In the genomic region with DNA sequence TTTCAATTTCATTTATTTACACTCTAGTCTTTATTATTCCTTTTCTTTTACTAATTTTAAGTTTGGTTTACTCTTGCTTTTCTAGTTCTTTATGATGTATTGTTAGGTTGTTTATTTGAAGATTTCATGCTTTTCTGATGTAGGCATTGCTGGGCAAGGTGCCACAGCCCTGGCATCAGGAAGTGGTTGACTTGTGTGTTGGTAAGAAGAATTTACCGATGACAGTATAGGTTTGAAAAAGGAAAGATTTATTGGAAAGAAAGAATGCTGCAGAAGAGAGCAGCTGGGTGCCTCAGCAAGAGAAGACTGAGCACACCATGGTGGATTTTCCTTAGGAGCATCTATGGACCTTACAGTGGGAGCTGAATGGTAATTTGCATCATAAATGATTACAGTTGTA, we compare ENCODE assay signal across 19 cellular contexts.
DNase-seq lines count a peak whose midpoint lies in the region; ATAC-seq lines count a peak whose summit lies in the region.
"Had no signal": no experiment of that assay in that cellular context is flagged by ENCODE, and none has a peak within 500 bp of the region (broad histone marks: within the 10 kb centered on the region; RNA-seq: fewer than 3 reads in every experiment).

No MANE protein-coding gene starts in this region.

- no peaks in the 10 kb centered on the region for H3K27me3 Mint-ChIP-seq in activated CD4-positive, alpha-beta T cell treated with anti-CD3 and anti-CD28 coated beads, Interleukin-2, amount 10 ng/mL, durations not matched to agents 7 days and 5 days
- H3K27me3 Mint-ChIP-seq in CD4-positive, CD25-positive, alpha-beta regulatory T cell = no peaks in the 10 kb centered on the region
- H3K27me3 Mint-ChIP-seq in T-helper 1 cell treated with Interleukin-12 subunit alpha and Interleukin-12 subunit beta and Interleukin-4 antibody, amounts not matched to agents 30 μg/mL and 1 μg/mL, for 36 hours (ENCODE audit: low read depth) = no peaks in the 10 kb centered on the region
- no peaks in the 10 kb centered on the region for H3K27me3 Mint-ChIP-seq in activated naive CD8-positive, alpha-beta T cell treated with anti-CD3 and anti-CD28 coated beads, Interleukin-2, amount 50 U/mL, for 24 hours
- H3K27me3 Mint-ChIP-seq: B cell had no signal

- peaks cover 6% of the 10 kb centered on the region for H3K9me3 Mint-ChIP-seq in activated CD4-positive, alpha-beta T cell treated with anti-CD3 and anti-CD28 coated beads, Interleukin-2, amount 10 ng/mL, durations not matched to agents 7 days and 5 days
- H3K9me3 Mint-ChIP-seq in CD4-positive, CD25-positive, alpha-beta regulatory T cell = peaks cover 0 to 3% (median 0%) of the 10 kb centered on the region in 7 donors
- peaks cover 8% of the 10 kb centered on the region for H3K9me3 Mint-ChIP-seq in T-helper 1 cell treated with Interleukin-12 subunit alpha and Interleukin-12 subunit beta and Interleukin-4 antibody, amounts not matched to agents 30 μg/mL and 1 μg/mL, for 36 hours
- no peaks in the 10 kb centered on the region for H3K9me3 Mint-ChIP-seq in activated naive CD8-positive, alpha-beta T cell treated with anti-CD3 and anti-CD28 coated beads, Interleukin-2, amount 50 U/mL, for 24 hours

- H3K4me3 ChIP-seq in CD4-positive, CD25-positive, alpha-beta regulatory T cell (ENCODE audit: low read depth, low read length) = peak overlapping the region; percentile 51
- H3K4me3 ChIP-seq: heart right ventricle, upper lobe of right lung had no signal

- H3K36me3 ChIP-seq in CD4-positive, CD25-positive, alpha-beta regulatory T cell (ENCODE audit: control insufficient read depth, insufficient read depth, low read length) = no peaks in the 10 kb centered on the region
- H3K36me3 ChIP-seq: heart right ventricle, upper lobe of right lung had no signal

- peak overlapping the region; percentile 25 for H3K27ac ChIP-seq in CD4-positive, CD25-positive, alpha-beta regulatory T cell (ENCODE audit: insufficient read depth, low read length, poor library complexity, severe bottlenecking)
- H3K27ac ChIP-seq: heart right ventricle, upper lobe of right lung had no signal

- peaks cover 15% of the 10 kb centered on the region for H3K4me1 ChIP-seq in CD4-positive, CD25-positive, alpha-beta regulatory T cell (ENCODE audit: control insufficient read depth, insufficient read depth, low read length, poor library complexity, severe bottlenecking)
- H3K4me1 ChIP-seq: heart right ventricle, upper lobe of right lung had no signal

- peak; percentile 16 for DNase-seq in activated CD4-positive, alpha-beta T cell treated with anti-CD3 and anti-CD28 coated beads, Interleukin-2, amount 10 ng/mL, durations not matched to agents 7 days and 5 days
- no peak for DNase-seq in activated CD4-positive, alpha-beta T cell treated with anti-CD3 and anti-CD28 coated beads for 1 hour
- peak in 2 of 3 donors; percentile 32 to 59 for DNase-seq in CD4-positive, CD25-positive, alpha-beta regulatory T cell
- DNase-seq in activated naive CD8-positive, alpha-beta T cell treated with anti-CD3 and anti-CD28 coated beads, Interleukin-2, amount 50 U/mL, for 24 hours = no peak
- DNase-seq in NCI-H1417 (lab: John Stamatoyannopoulos, UW) = no peak
- DNase-seq: aorta, heart right ventricle, left colon, mesenchymal stem cell, NCI-H2081 treated with DMSO at 0.1 percent for 48 hours, NCI-H446, OCI-M1, substantia nigra, upper lobe of right lung had no signal

- peak; percentile 65 to 76 for ATAC-seq in CD4-positive, CD25-positive, alpha-beta regulatory T cell (ENCODE audit: low read depth in 2 of 2)
- ATAC-seq in activated naive CD8-positive, alpha-beta T cell treated with anti-CD3 and anti-CD28 coated beads, Interleukin-2, amount 50 U/mL, for 24 hours = no peak
- ATAC-seq in HG02938 (IDR thresholded peaks at IDR 0.05; ENCODE audit: unreplicated experiment) (no peak), GM21528 (IDR thresholded peaks at IDR 0.05; ENCODE audit: low FRiP score, unreplicated experiment) (no peak)
- ATAC-seq: heart right ventricle, left colon, Right ventricle myocardium inferior, upper lobe of right lung had no signal

- POLR2A ChIA-PET in activated CD4-positive, alpha-beta T cell treated with anti-CD3 and anti-CD28 coated beads, Interleukin-2, amount 10 ng/mL, durations not matched to agents 7 days and 5 days (lab: Charles Lee) = no interaction called here

- CTCF ChIA-PET in activated CD4-positive, alpha-beta T cell treated with anti-CD3 and anti-CD28 coated beads, Interleukin-2, amount 10 ng/mL, durations not matched to agents 7 days and 5 days (lab: Charles Lee) = no interaction called here

- H3K4me3 Mint-ChIP-seq in activated CD4-positive, alpha-beta T cell treated with anti-CD3 and anti-CD28 coated beads, Interleukin-2, amount 10 ng/mL, durations not matched to agents 7 days and 5 days = peak overlapping the region; percentile 47
- peak overlapping the region; percentile 51 to 80 (median 66) for H3K4me3 Mint-ChIP-seq in CD4-positive, CD25-positive, alpha-beta regulatory T cell
- H3K4me3 Mint-ChIP-seq in T-helper 1 cell treated with Interleukin-12 subunit alpha and Interleukin-12 subunit beta and Interleukin-4 antibody, amounts not matched to agents 30 μg/mL and 1 μg/mL, for 36 hours = peak overlapping the region; percentile 41
- peak overlapping the region; percentile 70 for H3K4me3 Mint-ChIP-seq in activated naive CD8-positive, alpha-beta T cell treated with anti-CD3 and anti-CD28 coated beads, Interleukin-2, amount 50 U/mL, for 24 hours
- H3K4me3 Mint-ChIP-seq: B cell had no signal

- peaks cover 43% of the 10 kb centered on the region for H3K4me1 Mint-ChIP-seq in activated CD4-positive, alpha-beta T cell treated with anti-CD3 and anti-CD28 coated beads, Interleukin-2, amount 10 ng/mL, durations not matched to agents 7 days and 5 days
- peaks cover 8 to 52% (median 22%) of the 10 kb centered on the region in 4 donors for H3K4me1 Mint-ChIP-seq in CD4-positive, CD25-positive, alpha-beta regulatory T cell
- peaks cover 40% of the 10 kb centered on the region for H3K4me1 Mint-ChIP-seq in T-helper 1 cell treated with Interleukin-12 subunit alpha and Interleukin-12 subunit beta and Interleukin-4 antibody, amounts not matched to agents 30 μg/mL and 1 μg/mL, for 36 hours (ENCODE audit: low read depth)
- peaks cover 57% of the 10 kb centered on the region for H3K4me1 Mint-ChIP-seq in activated naive CD8-positive, alpha-beta T cell treated with anti-CD3 and anti-CD28 coated beads, Interleukin-2, amount 50 U/mL, for 24 hours
- H3K4me1 Mint-ChIP-seq: B cell had no signal

- H3K27me3 ChIP-seq in CD4-positive, CD25-positive, alpha-beta regulatory T cell (ENCODE audit: control insufficient read depth, insufficient read depth, low read length) = no peaks in the 10 kb centered on the region
- H3K27me3 ChIP-seq: upper lobe of right lung had no signal

- no peaks in the 10 kb centered on the region for H3K9me3 ChIP-seq in CD4-positive, CD25-positive, alpha-beta regulatory T cell (ENCODE audit: control insufficient read depth in 2 of 2, low read length in 2 of 2)
- H3K9me3 ChIP-seq: upper lobe of right lung had no signal

- H3K27ac Mint-ChIP-seq in activated CD4-positive, alpha-beta T cell treated with anti-CD3 and anti-CD28 coated beads, Interleukin-2, amount 10 ng/mL, durations not matched to agents 7 days and 5 days = peak overlapping the region; percentile 70
- H3K27ac Mint-ChIP-seq in CD4-positive, CD25-positive, alpha-beta regulatory T cell = peak overlapping the region in 2 of 3 donors; percentile 10 to 94
- H3K27ac Mint-ChIP-seq in T-helper 1 cell treated with Interleukin-12 subunit alpha and Interleukin-12 subunit beta and Interleukin-4 antibody, amounts not matched to agents 30 μg/mL and 1 μg/mL, for 36 hours = peak overlapping the region; percentile 82
- H3K27ac Mint-ChIP-seq in activated naive CD8-positive, alpha-beta T cell treated with anti-CD3 and anti-CD28 coated beads, Interleukin-2, amount 50 U/mL, for 24 hours = peak overlapping the region; percentile 37
- H3K27ac Mint-ChIP-seq: B cell had no signal

- peaks cover 32% of the 10 kb centered on the region for H3K36me3 Mint-ChIP-seq in activated CD4-positive, alpha-beta T cell treated with anti-CD3 and anti-CD28 coated beads, Interleukin-2, amount 10 ng/mL, durations not matched to agents 7 days and 5 days (ENCODE audit: low read depth)
- H3K36me3 Mint-ChIP-seq in CD4-positive, CD25-positive, alpha-beta regulatory T cell = no peaks in the 10 kb centered on the region
- peaks cover 14% of the 10 kb centered on the region for H3K36me3 Mint-ChIP-seq in T-helper 1 cell treated with Interleukin-12 subunit alpha and Interleukin-12 subunit beta and Interleukin-4 antibody, amounts not matched to agents 30 μg/mL and 1 μg/mL, for 36 hours (ENCODE audit: low read depth)
- no peaks in the 10 kb centered on the region for H3K36me3 Mint-ChIP-seq in activated naive CD8-positive, alpha-beta T cell treated with anti-CD3 and anti-CD28 coated beads, Interleukin-2, amount 50 U/mL, for 24 hours (ENCODE audit: low read depth)

Comparison
In these comparisons a context has a peak if more than half of its experiments do, and no peak if none do; other contexts are left out.
1. DNase-seq: peak in activated CD4-positive, alpha-beta T cell treated with anti-CD3 and anti-CD28 coated beads, Interleukin-2, amount 10 ng/mL, durations not matched to agents 7 days and 5 days (single experiment) and CD4-positive, CD25-positive, alpha-beta regulatory T cell (2 of 3); none in activated CD4-positive, alpha-beta T cell treated with anti-CD3 and anti-CD28 coated beads for 1 hour (single experiment), activated naive CD8-positive, alpha-beta T cell treated with anti-CD3 and anti-CD28 coated beads, Interleukin-2, amount 50 U/mL, for 24 hours (single experiment) and NCI-H1417 (0 of 3).
2. ATAC-seq: peak in CD4-positive, CD25-positive, alpha-beta regulatory T cell (2 of 2); none in activated naive CD8-positive, alpha-beta T cell treated with anti-CD3 and anti-CD28 coated beads, Interleukin-2, amount 50 U/mL, for 24 hours (single experiment), HG02938 (single experiment) and GM21528 (single experiment).
3. Peak in every context shown above with its lines, with median percentiles within 50 percentile points of each other: H3K27ac Mint-ChIP-seq and H3K4me3 Mint-ChIP-seq.